In the genomic region with DNA sequence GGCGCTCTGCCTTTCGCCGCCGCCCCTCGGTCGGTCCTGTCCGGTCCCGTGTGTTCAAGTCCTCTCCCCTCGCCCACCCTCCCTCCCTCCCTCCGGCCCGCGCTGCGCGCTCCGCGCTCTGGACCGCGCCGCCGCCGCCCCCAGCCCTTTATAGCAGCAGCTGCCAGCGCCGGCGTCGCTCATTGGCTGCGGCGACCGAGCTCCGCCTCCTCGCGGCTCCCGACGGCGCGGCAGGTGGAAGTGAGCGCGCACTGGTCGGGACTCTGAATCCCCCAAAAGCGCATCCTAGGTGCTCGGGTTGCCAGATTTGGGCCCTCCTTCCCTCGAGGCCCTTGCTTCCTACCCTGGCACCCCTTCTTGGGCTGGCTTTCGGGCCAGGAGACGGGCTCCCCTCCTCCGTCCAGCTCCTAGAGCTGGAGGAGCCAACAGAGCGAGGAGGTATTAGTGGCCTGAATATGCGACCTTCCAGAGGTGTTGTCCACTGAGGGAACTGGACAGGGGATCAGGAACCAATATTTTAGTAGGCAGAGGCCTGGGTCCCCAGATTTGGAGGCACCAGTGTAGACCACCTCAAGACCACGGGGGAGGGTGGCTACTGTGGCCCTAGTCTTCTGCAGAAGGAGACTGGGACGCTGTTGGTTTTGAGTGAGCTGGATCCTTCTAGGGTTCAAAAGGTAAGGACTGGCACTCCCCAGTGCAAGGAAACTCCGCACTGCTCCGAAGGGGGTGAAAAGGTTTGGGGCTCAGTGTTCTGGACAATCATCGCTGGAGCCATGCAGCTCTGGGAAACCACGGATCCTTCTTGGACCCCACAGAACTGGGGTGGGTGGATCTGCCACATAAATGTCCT, we compare ENCODE assay signal across 8 cellular contexts. TPM values are rescaled to one million over a fixed set of nuclear protein-coding genes. Genes with fewer than 3 reads are reported as not detected.
DNase-seq lines count a peak whose midpoint lies in the region; ATAC-seq and TF ChIP-seq lines count a peak whose summit lies in the region.

ELAVL3 (minus strand) TSS at position 120 of the 850 bp plus-strand sequence. CDS start 438 bp downstream, outside the sequence.

- no peak within 1 kb of the TSS for H3K4me3 ChIP-seq in fibroblast of lung (replicated peaks in 1 of 4; ENCODE audit: control extremely low read depth in 1 of 4, insufficient read depth in 1 of 4, low read depth in 3 of 4, low read length in 4 of 4)
- no peak within 1 kb of the TSS for H3K4me3 ChIP-seq in brain microvascular endothelial cell (ENCODE audit: low read depth, low read length)

- H3K27me3 ChIP-seq in fibroblast of lung (ENCODE audit: control insufficient read depth, insufficient read depth, low read length) (peaks cover 29% of the 10 kb centered on the region), brain microvascular endothelial cell (replicated peaks) (peaks cover 28% of the 10 kb centered on the region)

- H3K36me3 ChIP-seq in fibroblast of lung (ENCODE audit: control insufficient read depth, insufficient read depth, low read length) = no peaks in the 10 kb centered on the region
- no peaks in the 10 kb centered on the region for H3K36me3 ChIP-seq in brain microvascular endothelial cell (replicated peaks)

- H3K27ac ChIP-seq in fibroblast of lung (ENCODE audit: insufficient read depth, low read length) (no peak within 1 kb of the TSS), brain microvascular endothelial cell (no peak within 1 kb of the TSS)

- peaks cover 24% of the 10 kb centered on the region for H3K4me1 Mint-ChIP-seq in activated CD4-positive, alpha-beta T cell treated with anti-CD3 and anti-CD28 coated beads, Interleukin-2, amount 10 ng/mL, durations not matched to agents 7 days and 5 days
- H3K4me1 Mint-ChIP-seq in stimulated activated naive B cell treated with anti-CD40 and anti-IgM and Interleukin-4, amounts not matched to agents 10 μg/mL and 1 μg/mL and 100 μg/mL, for 72 hours = peaks cover 19 to 34% of the 10 kb centered on the region in 2 donors

- no peaks in the 10 kb centered on the region for H4K20me1 ChIP-seq in fibroblast of lung (ENCODE audit: control insufficient read depth, extremely low read depth, insufficient read depth, low read length)

- no peak within 1 kb of the TSS for H3K27ac Mint-ChIP-seq in activated CD4-positive, alpha-beta T cell treated with anti-CD3 and anti-CD28 coated beads, Interleukin-2, amount 10 ng/mL, durations not matched to agents 7 days and 5 days
- H3K27ac Mint-ChIP-seq in stimulated activated naive B cell treated with anti-CD40 and anti-IgM and Interleukin-4, amounts not matched to agents 10 μg/mL and 1 μg/mL and 100 μg/mL, for 72 hours = peak within 1 kb of the TSS; percentile 71

- H3K36me3 Mint-ChIP-seq in activated CD4-positive, alpha-beta T cell treated with anti-CD3 and anti-CD28 coated beads, Interleukin-2, amount 10 ng/mL, durations not matched to agents 7 days and 5 days (ENCODE audit: low read depth) = peaks cover 7% of the 10 kb centered on the region
- H3K36me3 Mint-ChIP-seq in stimulated activated naive B cell treated with anti-CD40 and anti-IgM and Interleukin-4, amounts not matched to agents 10 μg/mL and 1 μg/mL and 100 μg/mL, for 72 hours = peaks cover 17 to 18% of the 10 kb centered on the region in 2 donors

- H3K9me3 ChIP-seq in fibroblast of lung (ENCODE audit: control insufficient read depth, insufficient read depth, low read depth, low read length) = no peaks in the 10 kb centered on the region

- H3K27me3 Mint-ChIP-seq in activated CD4-positive, alpha-beta T cell treated with anti-CD3 and anti-CD28 coated beads, Interleukin-2, amount 10 ng/mL, durations not matched to agents 7 days and 5 days = peaks cover 40% of the 10 kb centered on the region
- H3K27me3 Mint-ChIP-seq in stimulated activated naive B cell treated with anti-CD40 and anti-IgM and Interleukin-4, amounts not matched to agents 10 μg/mL and 1 μg/mL and 100 μg/mL, for 72 hours = peaks cover 34 to 58% of the 10 kb centered on the region in 2 donors

- H3K79me2 ChIP-seq in fibroblast of lung (ENCODE audit: control insufficient read depth, insufficient read depth, low read length) = no peaks in the 10 kb centered on the region

- H2AFZ ChIP-seq in fibroblast of lung (ENCODE audit: low read length) = no peak within 1 kb of the TSS

- no peaks in the 10 kb centered on the region for H3K9me3 Mint-ChIP-seq in activated CD4-positive, alpha-beta T cell treated with anti-CD3 and anti-CD28 coated beads, Interleukin-2, amount 10 ng/mL, durations not matched to agents 7 days and 5 days
- peaks cover 0 to 1% of the 10 kb centered on the region in 2 donors for H3K9me3 Mint-ChIP-seq in stimulated activated naive B cell treated with anti-CD40 and anti-IgM and Interleukin-4, amounts not matched to agents 10 μg/mL and 1 μg/mL and 100 μg/mL, for 72 hours

- in situ Hi-C loops in brain microvascular endothelial cell (cut with HindIII; ENCODE audit: low pct_ligation_motif_present, low sequenced_read_pairs) = no loop called here

- H3K4me2 ChIP-seq in fibroblast of lung (ENCODE audit: extremely low read depth, insufficient read depth, low read length) = peak within 1 kb of the TSS; percentile 13

- H3K4me1 ChIP-seq in fibroblast of lung (ENCODE audit: control insufficient read depth, extremely low read depth, insufficient read depth, low read length) = no peaks in the 10 kb centered on the region

- POLR2A ChIA-PET in activated CD4-positive, alpha-beta T cell treated with anti-CD3 and anti-CD28 coated beads, Interleukin-2, amount 10 ng/mL, durations not matched to agents 7 days and 5 days (lab: Charles Lee) = no interaction called here

- DNase-seq in activated CD4-positive, alpha-beta T cell treated with anti-CD3 and anti-CD28 coated beads, Interleukin-2, amount 10 ng/mL, durations not matched to agents 7 days and 5 days = no peak
- DNase-seq in activated CD4-positive, alpha-beta T cell treated with anti-CD3 and anti-CD28 coated beads, Interleukin-2, amount 50 U/mL, for 4 hours = no peak
- DNase-seq in NCI-H82 (lab: John Stamatoyannopoulos, UW) (peak; percentile 71), fibroblast of lung (ENCODE audit: low read depth in 2 of 2) (no peak), HUDEP-2 (lab: John Stamatoyannopoulos, UW; ENCODE audit: unreplicated experiment in 76 of 76) (no peak), activated gamma-delta T cell treated with Interleukin-2 at 50 U/mL for 16 hours (no peak), brain microvascular endothelial cell (no peak)
- no peak for DNase-seq in stimulated activated naive B cell treated with anti-CD40 and anti-IgM and Interleukin-4, amounts not matched to agents 10 μg/mL and 1 μg/mL and 100 μg/mL, for 72 hours

- H3K9ac ChIP-seq in fibroblast of lung (ENCODE audit: insufficient read depth, low read length) = no peak within 1 kb of the TSS

- peak within 1 kb of the TSS; percentile 51 for H3K4me3 Mint-ChIP-seq in activated CD4-positive, alpha-beta T cell treated with anti-CD3 and anti-CD28 coated beads, Interleukin-2, amount 10 ng/mL, durations not matched to agents 7 days and 5 days
- H3K4me3 Mint-ChIP-seq in stimulated activated naive B cell treated with anti-CD40 and anti-IgM and Interleukin-4, amounts not matched to agents 10 μg/mL and 1 μg/mL and 100 μg/mL, for 72 hours = peak within 1 kb of the TSS; percentile 82 to 84

- ATAC-seq in stimulated activated naive B cell treated with anti-CD40 and anti-IgM and Interleukin-4, amounts not matched to agents 10 μg/mL and 1 μg/mL and 100 μg/mL, for 72 hours (replicated peaks) = no peak

- CTCF ChIA-PET in activated CD4-positive, alpha-beta T cell treated with anti-CD3 and anti-CD28 coated beads, Interleukin-2, amount 10 ng/mL, durations not matched to agents 7 days and 5 days (lab: Charles Lee) = interaction anchor here (1.2 kb wide), 1 partner anchor 46 kb away, joined by 4 read pairs; the partner anchor contains the start of gene PRKCSH

- TF ChIP-seq CTCF in fibroblast of lung (conservative IDR thresholded peaks at IDR 0.05 in 1 of 2, IDR thresholded peaks at IDR 0.05 in 1 of 2; ENCODE audit: low read depth in 1 of 2, low read length in 2 of 2) (no peak), brain microvascular endothelial cell (IDR thresholded peaks at IDR 0.05; ENCODE audit: low read depth, low read length, missing control alignments) (no peak)

RNA-seq across cellular contexts. Expression of gene ELAVL3, which starts in this region (rescaled TPM):
- total RNA-seq in activated CD4-positive, alpha-beta T cell treated with anti-CD3 and anti-CD28 coated beads, Interleukin-2, amount 10 ng/mL, durations not matched to agents 7 days and 5 days = under 1 TPM in 1 of 2 experiments, not detected in 1; 0.50 TPM
- under 0.01 TPM in 1 of 2 replicates, not detected in the other for total RNA-seq in fibroblast of lung
- polyA plus RNA-seq in fibroblast of lung = not detected in 2 replicates
- not detected in 2 replicates for polyA plus RNA-seq in fibroblast of lung (2012)
- not detected in 2 replicates for polyA minus RNA-seq in fibroblast of lung (ENCODE audit: low replicate concordance)
